Comparison of ENCODE assay signal across 13 cellular contexts in the genomic region with DNA sequence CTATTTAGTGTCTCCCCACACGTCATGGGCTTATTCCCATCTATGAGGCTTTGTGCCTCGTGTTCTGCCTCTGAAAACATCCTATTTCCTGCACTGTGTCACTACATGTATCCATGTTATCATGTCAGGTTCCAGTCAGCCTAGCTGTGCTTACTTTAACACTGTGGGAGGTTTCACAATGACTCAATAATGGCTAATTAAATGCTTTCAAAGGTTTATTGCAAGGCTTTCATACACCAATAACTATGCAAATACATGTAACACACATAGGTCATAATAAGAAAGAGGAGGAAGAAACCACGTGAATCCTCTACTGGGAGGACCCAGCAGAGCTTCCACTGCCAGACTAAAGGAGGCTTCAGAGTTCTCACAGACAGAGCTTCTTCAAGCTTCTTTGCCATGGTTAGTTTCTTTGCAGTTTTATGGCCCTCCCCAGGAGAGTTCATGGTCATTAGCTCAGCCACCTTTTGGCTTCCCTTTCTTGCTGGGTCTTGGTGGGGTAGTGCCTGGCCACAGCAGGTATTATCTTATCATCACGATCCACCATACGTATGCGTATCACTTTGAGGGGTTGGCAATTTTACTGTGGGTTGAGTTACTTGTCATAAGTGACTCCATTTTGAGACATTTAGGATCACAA. TPM values are rescaled to one million over a fixed set of nuclear protein-coding genes. Genes with fewer than 3 reads are reported as not detected.
DNase-seq lines count a peak whose midpoint lies in the region; ATAC-seq and TF ChIP-seq lines count a peak whose summit lies in the region.
"Had no signal": no experiment of that assay in that cellular context is flagged by ENCODE, and none has a peak within 500 bp of the region (broad histone marks: within the 10 kb centered on the region; RNA-seq: fewer than 3 reads in every experiment).

No MANE protein-coding gene starts in this region.

- H3K27me3 ChIP-seq in gastrocnemius medialis (peaks cover 0 to 7% (median 5%) of the 10 kb centered on the region in 3 donors), uterus (no peaks in the 10 kb centered on the region)

- TF ChIP-seq POLR2A in gastrocnemius medialis (IDR thresholded peaks at IDR 0.05) = no peak
- TF ChIP-seq POLR2A in uterus (IDR thresholded peaks at IDR 0.05) = no peak

- H3K36me3 ChIP-seq in gastrocnemius medialis = no peaks in the 10 kb centered on the region
- no peaks in the 10 kb centered on the region for H3K36me3 ChIP-seq in uterus
- H3K36me3 ChIP-seq: transverse colon had no signal

- H3K4me3 ChIP-seq in gastrocnemius medialis = no peak overlapping the region
- no peak overlapping the region for H3K4me3 ChIP-seq in uterus
- H3K4me3 ChIP-seq: transverse colon had no signal

- in situ Hi-C loops in gastrocnemius medialis (cut with MboI; ENCODE audit: low sequenced_read_pairs in 4 of 4) = loop anchor here in 2 of 4 donors (25.0 kb wide), 1 partner anchor 107 kb away; no protein-coding TSS in a partner anchor

- H3K9me3 ChIP-seq in gastrocnemius medialis (no peaks in the 10 kb centered on the region), uterus (no peaks in the 10 kb centered on the region)
- H3K9me3 ChIP-seq: transverse colon had no signal

- no peaks in the 10 kb centered on the region for H3K4me1 ChIP-seq in gastrocnemius medialis
- H3K4me1 ChIP-seq in uterus = no peaks in the 10 kb centered on the region

- H3K27ac ChIP-seq in gastrocnemius medialis = no peak overlapping the region
- no peak overlapping the region for H3K27ac ChIP-seq in uterus
- H3K27ac ChIP-seq: transverse colon had no signal

- peak; percentile 97 for ATAC-seq in HG02763 (IDR thresholded peaks at IDR 0.05; ENCODE audit: unreplicated experiment)
- peak; percentile 97 for ATAC-seq in HG03558 (IDR thresholded peaks at IDR 0.05; ENCODE audit: extremely low read depth, unreplicated experiment)
- ATAC-seq in gastrocnemius medialis = no peak

- intact Hi-C loops in gastrocnemius medialis (cut with DNase I; ENCODE audit: low total_unique reads) = no loop called here
- intact Hi-C loops in uterus (cut with DNase I; ENCODE audit: low total_unique reads) = no loop called here

- TF ChIP-seq CTCF in gastrocnemius medialis (IDR thresholded peaks at IDR 0.05 in 4 of 5, conservative IDR thresholded peaks at IDR 0.05 in 1 of 5) (no peak), uterus (IDR thresholded peaks at IDR 0.05) (no peak)

- DNase-seq in COR-L47 (lab: John Stamatoyannopoulos, UW) = peak; percentile 64
- DNase-seq in GM19240 (ENCODE audit: insufficient read length, low spot score) = peak; percentile 48
- no peak for DNase-seq in gastrocnemius medialis
- DNase-seq in uterus = no peak
- no peak for DNase-seq in stimulated activated CD4-positive, alpha-beta T cell treated with anti-CD3 and anti-CD28 coated beads, Interleukin-2, amount 100 ng/mL, for 48 hours
- DNase-seq in NCI-H2196 treated with DMSO at 0.1 percent for 48 hours (lab: John Stamatoyannopoulos, UW; ENCODE audit: unreplicated experiment) = no peak
- DNase-seq: activated gamma-delta T cell treated with Interleukin-2 at 50 U/mL for 16 hours; natural killer cell; NCI-H526; stimulated activated CD4-positive, alpha-beta T cell treated with anti-CD3 and anti-CD28 coated beads, Interleukin-1b, Interleukin-23, amount 100 ng/mL, for 48 hours; transverse colon had no signal

RNA-seq across cellular contexts. Expression of gene COLEC12, which starts 5.1 kb away (rescaled TPM):
- total RNA-seq in gastrocnemius medialis (1 to 10 TPM in 3 of 4 donors, under 1 TPM in 1; 0.97 to 6.1 (median 5.1) TPM), uterus (10 to 100 TPM; 20.2 to 81.3 (median 29.1) TPM)
- total RNA-seq: natural killer cell had no signal

Comparison
In these comparisons a context has a peak if more than half of its experiments do, and no peak if none do; other contexts are left out.
1. DNase-seq: peak in COR-L47 (single experiment) and GM19240 (single experiment); none in gastrocnemius medialis (0 of 2), uterus (0 of 2), stimulated activated CD4-positive, alpha-beta T cell treated with anti-CD3 and anti-CD28 coated beads, Interleukin-2, amount 100 ng/mL, for 48 hours (0 of 2) and NCI-H2196 treated with DMSO at 0.1 percent for 48 hours (single experiment).
2. ATAC-seq: peak in HG02763 (single experiment) and HG03558 (single experiment); none in gastrocnemius medialis (0 of 2).